In genomic region chr9:38234479-38234878, GRCh38 we compare ENCODE assay signal across 23 cellular contexts.
"Had no signal": no experiment of that assay in that cellular context is flagged by ENCODE, and none has a peak within 500 bp of the region (broad histone marks: within the 10 kb centered on the region; RNA-seq: fewer than 3 reads in every experiment).

No MANE protein-coding gene starts in this region.

- H3K4me1 Mint-ChIP-seq: naive thymus-derived CD8-positive, alpha-beta T cell; stimulated activated effector memory CD8-positive, alpha-beta T cell treated with anti-CD3 and anti-CD28 coated beads, Interleukin-12 subunit alpha, Interleukin-12 subunit beta, amount 100 ng/mL, for 72 hours had no signal

- H3K4me2 ChIP-seq: hepatocyte had no signal

- H3K27ac ChIP-seq: dorsolateral prefrontal cortex, epithelial cell of prostate, esophagus squamous epithelium, gastroesophageal sphincter, hepatocyte, psoas muscle, right lobe of liver, suprapubic skin, thyroid gland, vagina had no signal

- DNase-seq: cortex of kidney; dorsolateral prefrontal cortex; effector memory CD4-positive, alpha-beta T cell; esophagus squamous epithelium; foreskin fibroblast; head of caudate nucleus; left colon; mammary epithelial cell; mucosa of descending colon; naive thymus-derived CD8-positive, alpha-beta T cell; psoas muscle; right lobe of liver; stimulated activated CD4-positive, alpha-beta T cell treated with anti-CD3 and anti-CD28 coated beads, Interleukin-4, amount 100 ng/mL, for 1 hour; stimulated activated CD8-positive, alpha-beta memory T cell treated with anti-CD3 and anti-CD28 coated beads, Interleukin-4, amount 100 ng/mL, for 48 hours; stimulated activated naive CD8-positive, alpha-beta T cell treated with anti-CD3 and anti-CD28 coated beads, Interleukin-15, Interleukin-2, amounts not matched to agents 100 U/mL and 50 U/mL, for 24 hours; thyroid gland had no signal

- H3K36me3 Mint-ChIP-seq: naive thymus-derived CD8-positive, alpha-beta T cell; stimulated activated effector memory CD8-positive, alpha-beta T cell treated with anti-CD3 and anti-CD28 coated beads, Interleukin-12 subunit alpha, Interleukin-12 subunit beta, amount 100 ng/mL, for 72 hours; type B pancreatic cell had no signal

- H2AFZ ChIP-seq: hepatocyte had no signal

- H3K27me3 ChIP-seq: hepatocyte, right lobe of liver, suprapubic skin, thyroid gland, vagina had no signal

- H3K4me3 ChIP-seq: dorsolateral prefrontal cortex, esophagus squamous epithelium, gastroesophageal sphincter, hepatocyte, mucosa of descending colon, psoas muscle, right lobe of liver, suprapubic skin, thyroid gland, vagina had no signal

- H3K79me2 ChIP-seq: hepatocyte had no signal

- H3K4me1 ChIP-seq: esophagus squamous epithelium, gastroesophageal sphincter, psoas muscle, right lobe of liver, suprapubic skin, thyroid gland, vagina had no signal

- H3K4me3 Mint-ChIP-seq: naive thymus-derived CD8-positive, alpha-beta T cell; stimulated activated effector memory CD8-positive, alpha-beta T cell treated with anti-CD3 and anti-CD28 coated beads, Interleukin-12 subunit alpha, Interleukin-12 subunit beta, amount 100 ng/mL, for 72 hours; type B pancreatic cell had no signal

- H3K36me3 ChIP-seq: esophagus squamous epithelium, gastroesophageal sphincter, right lobe of liver, suprapubic skin, thyroid gland, vagina had no signal

- H3K27ac Mint-ChIP-seq: naive thymus-derived CD8-positive, alpha-beta T cell; stimulated activated effector memory CD8-positive, alpha-beta T cell treated with anti-CD3 and anti-CD28 coated beads, Interleukin-12 subunit alpha, Interleukin-12 subunit beta, amount 100 ng/mL, for 72 hours; type B pancreatic cell had no signal

- H3K9me3 ChIP-seq: esophagus squamous epithelium, gastroesophageal sphincter, mucosa of descending colon, psoas muscle, right lobe of liver, suprapubic skin, thyroid gland, vagina had no signal

- H3K9me3 Mint-ChIP-seq: type B pancreatic cell had no signal
